Comparison of ENCODE assay signal across 8 cellular contexts in the genomic region with DNA sequence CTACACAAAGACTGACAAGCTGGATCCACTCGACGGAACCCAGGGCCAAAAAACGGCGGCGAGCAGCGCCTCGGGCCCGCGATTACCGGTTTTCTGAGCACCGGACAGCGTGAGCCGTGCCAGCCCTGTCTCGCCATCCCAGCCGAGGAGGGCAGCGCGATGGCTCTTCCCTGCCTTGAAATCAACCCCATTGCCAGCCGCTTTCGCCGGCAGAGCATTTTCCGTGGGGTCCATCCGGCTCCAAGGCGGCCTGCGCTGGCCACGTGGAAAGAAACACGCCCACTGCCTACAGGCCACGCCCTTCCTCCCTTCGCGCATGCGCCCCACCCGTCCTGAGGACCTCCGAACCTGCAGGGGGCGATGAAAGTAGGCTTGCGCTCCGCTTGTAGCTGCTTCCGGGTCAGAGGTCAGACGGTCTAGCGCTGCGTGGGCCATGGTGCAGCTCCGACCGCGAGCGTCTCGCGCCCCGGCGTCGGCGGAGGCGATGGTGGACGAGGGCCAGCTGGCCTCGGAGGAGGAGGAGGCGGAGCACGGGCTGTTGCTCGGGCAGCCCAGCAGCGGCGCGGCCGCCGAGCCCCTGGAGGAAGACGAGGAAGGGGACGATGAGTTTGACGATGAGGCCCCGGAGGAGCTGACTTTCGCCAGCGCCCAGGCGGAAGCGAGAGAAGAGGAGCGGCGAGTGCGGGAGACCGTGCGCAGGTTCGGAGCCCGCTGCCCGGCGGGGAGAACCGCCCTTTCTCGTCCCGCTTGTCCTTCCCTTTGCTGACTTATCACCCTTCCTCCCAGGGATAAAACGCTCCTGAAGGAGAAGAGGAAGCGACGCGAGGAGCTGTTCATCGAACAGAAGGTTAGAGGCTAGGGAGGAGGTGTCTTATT. TPM values are rescaled to one million over a fixed set of nuclear protein-coding genes. Genes with fewer than 3 reads are reported as not detected.
A peak's percentile ranks its signal among the peaks of the same experiment; 100 is the strongest.
DNase-seq lines count a peak whose midpoint lies in the region; ATAC-seq and TF ChIP-seq lines count a peak whose summit lies in the region.

A gene (plus strand): TSS at position 410 of the 876 bp plus-strand sequence. CDS start 24 bp downstream, at position 434.

- TSS peak; percentile 33 for BruUV-seq in PC-9 (replicated peaks; lab: Mats Ljungman, UMichigan)

- no peaks in the 10 kb centered on the region for H3K9me3 Mint-ChIP-seq in activated T-cell treated with anti-CD3 and anti-CD28 coated beads, Interleukin-2, amount 50 U/mL, for 24 hours

- DNase-seq in DMS79 (lab: John Stamatoyannopoulos, UW) (peak; percentile 73), KBM-7 (peak; percentile 96), PC-9 (peak; percentile 91 to 98)
- peak; percentile 99 for DNase-seq in activated T-cell treated with anti-CD3 and anti-CD28 coated beads, Interleukin-2, amount 50 U/mL, for 24 hours
- DNase-seq in stimulated activated CD8-positive, alpha-beta memory T cell treated with anti-CD3 and anti-CD28 coated beads, Interleukin-7, amount 100 ng/mL, for 24 hours (ENCODE audit: low read depth), result peak; percentile 96

- H4K20me1 ChIP-seq in PC-9 (ENCODE audit: insufficient read depth), result peaks cover 22% of the 10 kb centered on the region

- peaks cover 37% of the 10 kb centered on the region for H3K79me2 ChIP-seq in PC-9 (ENCODE audit: low read depth)

- H2AFZ ChIP-seq in PC-9, result peak within 1 kb of the TSS; percentile 86

- peaks cover 23% of the 10 kb centered on the region for H3K4me1 ChIP-seq in PC-9 (replicated peaks; ENCODE audit: insufficient read depth)
- no peaks in the 10 kb centered on the region for H3K4me1 ChIP-seq in esophagus (ENCODE audit: control insufficient read depth in 2 of 2, insufficient read depth in 2 of 2, low read length in 1 of 2)
- peaks cover 18% of the 10 kb centered on the region for H3K4me1 ChIP-seq in muscle layer of colon (ENCODE audit: insufficient read depth, low read length)

- H3K9me2 ChIP-seq in PC-9 (ENCODE audit: insufficient read depth), result no peaks in the 10 kb centered on the region

- WGBS in esophagus, 2 donors, result 0% methylated on average over 84 to 85 of the region's 85 CpGs

- POLR2A ChIA-PET in PC-9 (lab: Charles Lee; ENCODE audit: unreplicated experiment), result interaction anchor here (0.5 to 1.4 kb wide), 8 partner anchors 12 to 419 kb away, joined by 3 to 37 read pairs (median 8); a partner anchor contains a TSS

- H3K36me3 ChIP-seq in PC-9 (ENCODE audit: low read depth), result peaks cover 31% of the 10 kb centered on the region
- peaks cover 0 to 5% of the 10 kb centered on the region in 2 donors for H3K36me3 ChIP-seq in esophagus (ENCODE audit: control insufficient read depth in 2 of 2, insufficient read depth in 2 of 2, low read length in 1 of 2)
- peaks cover 31% of the 10 kb centered on the region for H3K36me3 ChIP-seq in muscle layer of colon (ENCODE audit: insufficient read depth, low read length)

- H3K9me3 ChIP-seq in PC-9 (ENCODE audit: insufficient read depth, low read depth) (no peaks in the 10 kb centered on the region), esophagus (ENCODE audit: control insufficient read depth in 2 of 2, insufficient read depth in 1 of 2, low read depth in 1 of 2, low read length in 1 of 2) (no peaks in the 10 kb centered on the region), muscle layer of colon (ENCODE audit: low read length) (no peaks in the 10 kb centered on the region)

- peak; percentile 76 for TF ChIP-seq CTCF in PC-9 (conservative IDR thresholded peaks at IDR 0.05)

- peaks cover 29% of the 10 kb centered on the region for H3F3A ChIP-seq in PC-9 (ENCODE audit: insufficient read depth, low read depth)

- H3K27me3 Mint-ChIP-seq in activated T-cell treated with anti-CD3 and anti-CD28 coated beads, Interleukin-2, amount 50 U/mL, for 24 hours, result no peaks in the 10 kb centered on the region

- peak within 1 kb of the TSS; percentile 97 for H3K27ac Mint-ChIP-seq in activated T-cell treated with anti-CD3 and anti-CD28 coated beads, Interleukin-2, amount 50 U/mL, for 24 hours

- intact Hi-C loops in PC-9 (cut with micrococcal nuclease; ENCODE audit: unreplicated experiment), result loop anchor here (1.0 to 5.0 kb wide), 6 partner anchors 41 to 286 kb away; a partner anchor contains a TSS

- H3K27me3 ChIP-seq in PC-9 (ENCODE audit: insufficient read depth, low read depth), result no peaks in the 10 kb centered on the region
- H3K27me3 ChIP-seq in esophagus (ENCODE audit: control insufficient read depth in 1 of 2, insufficient read depth in 2 of 2, low read length in 2 of 2), result no peaks in the 10 kb centered on the region
- H3K27me3 ChIP-seq in muscle layer of colon (ENCODE audit: control insufficient read depth in 1 of 2, insufficient read depth in 2 of 2, low read length in 2 of 2), result no peaks in the 10 kb centered on the region

- H3K9ac ChIP-seq in muscle layer of colon (ENCODE audit: low read length), result peak within 1 kb of the TSS; percentile 72

- peaks cover 76% of the 10 kb centered on the region for H3K36me3 Mint-ChIP-seq in activated T-cell treated with anti-CD3 and anti-CD28 coated beads, Interleukin-2, amount 50 U/mL, for 24 hours (ENCODE audit: low read depth)

- ATAC-seq in GM21619 (IDR thresholded peaks at IDR 0.05; ENCODE audit: unreplicated experiment), result peak; percentile 88

- H3K27ac ChIP-seq in PC-9 (peak within 1 kb of the TSS; percentile 88), esophagus (ENCODE audit: low read depth in 2 of 2, low read length in 1 of 2) (peak within 1 kb of the TSS; percentile 94), muscle layer of colon (ENCODE audit: low read depth, low read length) (peak within 1 kb of the TSS; percentile 91)

- H3K4me3 Mint-ChIP-seq in activated T-cell treated with anti-CD3 and anti-CD28 coated beads, Interleukin-2, amount 50 U/mL, for 24 hours, result peak within 1 kb of the TSS; percentile 98

- CTCF ChIA-PET in PC-9 (lab: Charles Lee), result interaction anchor here (0.5 to 1.4 kb wide), 9 partner anchors 40 to 762 kb away, joined by 3 to 6 read pairs (median 4); a partner anchor contains a TSS

- H3K4me3 ChIP-seq in PC-9 (peak within 1 kb of the TSS; percentile 98), esophagus (ENCODE audit: low read depth in 1 of 2, low read length in 2 of 2) (peak within 1 kb of the TSS; percentile 81 to 96), muscle layer of colon (ENCODE audit: low read depth in 1 of 2, low read length in 2 of 2) (peak within 1 kb of the TSS; percentile 79 to 85)

- H3K4me1 Mint-ChIP-seq in activated T-cell treated with anti-CD3 and anti-CD28 coated beads, Interleukin-2, amount 50 U/mL, for 24 hours (ENCODE audit: low read depth), result peaks cover 47% of the 10 kb centered on the region

- H3K4me2 ChIP-seq in PC-9, result peak within 1 kb of the TSS; percentile 99

- in situ Hi-C loops in KBM-7 (cut with MboI; ENCODE audit: low pct_unique_long_range_greater_than_20kb, low sequenced_read_pairs), result no loop called here

RNA-seq across cellular contexts. Expression of the gene that starts here (rescaled TPM):
- total RNA-seq in PC-9 (2021), result 75.9 and 78.6 TPM in 2 replicates
- polyA plus RNA-seq in esophagus, result 10 to 100 TPM; 30.9 to 52.1 TPM

Comparison
In these comparisons a context has a peak if more than half of its experiments do, and no peak if none do; other contexts are left out.
1. Peak in every context shown above with its lines: DNase-seq, ATAC-seq, H3K4me3 ChIP-seq and H3K27ac ChIP-seq.